Comparison of ENCODE assay signal across 9 cellular contexts in genomic region chr7:2012981-2013380, GRCh38.
DNase-seq lines count a peak whose midpoint lies in the region; ATAC-seq and TF ChIP-seq lines count a peak whose summit lies in the region.
"Had no signal": no experiment of that assay in that cellular context is flagged by ENCODE, and none has a peak within 500 bp of the region (broad histone marks: within the 10 kb centered on the region; RNA-seq: fewer than 3 reads in every experiment).

No MANE protein-coding gene starts in this region.

- H3K36me3 Mint-ChIP-seq in progenitor cell of endocrine pancreas (ENCODE audit: insufficient read depth), result peaks cover 6% of the 10 kb centered on the region

- H3K36me3 ChIP-seq in WERI-Rb-1, result no peaks in the 10 kb centered on the region; the same call in 1 of the 2 replicates

- H3K27ac ChIP-seq in WERI-Rb-1, result no peak overlapping the region

- no peak overlapping the region for H3K4me3 Mint-ChIP-seq in progenitor cell of endocrine pancreas (ENCODE audit: low read depth)
- H3K4me3 Mint-ChIP-seq: T-helper 17 cell had no signal

- H3K4me3 ChIP-seq in fibroblast of the aortic adventitia (ENCODE audit: low read depth, low read length), result no peak overlapping the region
- no peak overlapping the region for H3K4me3 ChIP-seq in WERI-Rb-1 (ENCODE audit: low read depth, low read length)

- no peak for TF ChIP-seq CTCF in fibroblast of the aortic adventitia (IDR thresholded peaks at IDR 0.05; ENCODE audit: insufficient read depth, low read length)
- no peak for TF ChIP-seq CTCF in progenitor cell of endocrine pancreas (IDR thresholded peaks at IDR 0.05; ENCODE audit: unreplicated experiment)
- no peak for TF ChIP-seq CTCF in WERI-Rb-1 (IDR thresholded peaks at IDR 0.05; ENCODE audit: low read depth, low read length)

- peak overlapping the region; percentile 38 for H3K27ac Mint-ChIP-seq in progenitor cell of endocrine pancreas
- H3K27ac Mint-ChIP-seq: T-helper 17 cell had no signal

- ATAC-seq in GM21423 (IDR thresholded peaks at IDR 0.05; ENCODE audit: unreplicated experiment) (no peak), GM21825 (IDR thresholded peaks at IDR 0.05; ENCODE audit: unreplicated experiment) (no peak)
- ATAC-seq: T-helper 17 cell had no signal

- H3K4me1 Mint-ChIP-seq in progenitor cell of endocrine pancreas (ENCODE audit: low read depth), result peaks cover 8% of the 10 kb centered on the region

- H3K27me3 Mint-ChIP-seq in progenitor cell of endocrine pancreas, result no peaks in the 10 kb centered on the region
- H3K27me3 Mint-ChIP-seq: T-helper 17 cell had no signal

- no peaks in the 10 kb centered on the region for H3K27me3 ChIP-seq in WERI-Rb-1 (ENCODE audit: insufficient read depth, low read depth, severe bottlenecking)

- DNase-seq in DMS 273 (lab: John Stamatoyannopoulos, UW; ENCODE audit: unreplicated experiment), result peak; percentile 86
- DNase-seq in NCI-H2107 treated with DMSO at 0.1 percent for 48 hours (lab: John Stamatoyannopoulos, UW; ENCODE audit: unreplicated experiment), result peak; percentile 32
- DNase-seq in fibroblast of the aortic adventitia (ENCODE audit: low read depth), result peak; percentile 34
- no peak for DNase-seq in progenitor cell of endocrine pancreas (ENCODE audit: low spot score, unreplicated experiment)
- DNase-seq in WERI-Rb-1, result no peak
- no peak for DNase-seq in GM19240 (ENCODE audit: insufficient read length, low spot score)

- H3K9me3 Mint-ChIP-seq in progenitor cell of endocrine pancreas (ENCODE audit: low read depth), result no peaks in the 10 kb centered on the region

- no peaks in the 10 kb centered on the region for H3K9me3 ChIP-seq in WERI-Rb-1 (ENCODE audit: severe bottlenecking)

Comparison
In these comparisons a context has a peak if more than half of its experiments do, and no peak if none do; other contexts are left out.
1. DNase-seq: peak in DMS 273 (single experiment), NCI-H2107 treated with DMSO at 0.1 percent for 48 hours (single experiment) and fibroblast of the aortic adventitia (single experiment); none in progenitor cell of endocrine pancreas (single experiment), WERI-Rb-1 (single experiment) and GM19240 (single experiment).